ENCODE assay signal across 18 cellular contexts in genomic region chr5:32362527-32362926, GRCh38. TPM values are rescaled to one million over a fixed set of nuclear protein-coding genes. Genes with fewer than 3 reads are reported as not detected.
DNase-seq lines count a peak whose midpoint lies in the region; ATAC-seq, FAIRE-seq and TF ChIP-seq lines count a peak whose summit lies in the region.
"Had no signal": no experiment of that assay in that cellular context is flagged by ENCODE, and none has a peak within 500 bp of the region (broad histone marks: within the 10 kb centered on the region; RNA-seq: fewer than 3 reads in every experiment).

No MANE protein-coding gene starts in this region.

- TF ChIP-seq RAD21 in HepG2 (CRISPR knock-in tag; IDR thresholded peaks at IDR 0.05) (no peak), IMR-90 (IDR thresholded peaks at IDR 0.05; ENCODE audit: low read length) (no peak), K562 (CRISPR knock-in tag; conservative IDR thresholded peaks at IDR 0.05 in 1 of 2, IDR thresholded peaks at IDR 0.05 in 1 of 2) (no peak)

- DNase-seq in HepG2 (ENCODE audit: low spot score) (no peak), right lobe of liver (no peak), IMR-90 (no peak), K562 (ENCODE audit: extremely low read depth in 1 of 4, low spot score in 3 of 4) (no peak)
- no peak for DNase-seq in activated CD4-positive, alpha-beta T cell treated with anti-CD3 and anti-CD28 coated beads, Interleukin-2, amount 10 ng/mL, durations not matched to agents 7 days and 5 days
- DNase-seq: C1 segment of cervical spinal cord; CD4-positive, alpha-beta memory T cell; COR-L47; DMS153; DND-41; GM23248; H9; HFFc6 had no signal

- intact Hi-C loops in HepG2 (cut with micrococcal nuclease; ENCODE audit: unreplicated experiment): no loop called here
- intact Hi-C loops in right lobe of liver (cut with DNase I): no loop called here
- intact Hi-C loops in IMR-90 (cut with micrococcal nuclease): loop anchor here (5.0 kb wide), 1 partner anchor 40 kb away; no protein-coding TSS in a partner anchor
- intact Hi-C loops in K562 (cut with micrococcal nuclease): no loop called here

- H3K4me1 ChIP-seq in HepG2 (ENCODE audit: insufficient read depth, low read length) (no peaks in the 10 kb centered on the region), right lobe of liver (no peaks in the 10 kb centered on the region), IMR-90 (ENCODE audit: control insufficient read depth, insufficient read depth, low read length) (no peaks in the 10 kb centered on the region), K562 (replicated peaks in 1 of 2; ENCODE audit: control insufficient read depth in 2 of 2, insufficient read depth in 2 of 2, low read length in 2 of 2) (no peaks in the 10 kb centered on the region)

- FAIRE-seq in HepG2 (lab: Jason Lieb, UNC): no peak
- FAIRE-seq in K562 (lab: Jason Lieb, UNC): no peak
- FAIRE-seq: G401.6, H1 had no signal

- H4K8ac ChIP-seq in IMR-90 (ENCODE audit: low read depth in 2 of 2, low read length in 2 of 2): no peak overlapping the region

- H3K4me2 ChIP-seq in HepG2 (ENCODE audit: low read depth, low read length): no peak overlapping the region
- no peak overlapping the region for H3K4me2 ChIP-seq in IMR-90 (ENCODE audit: low read depth, low read length)
- no peak overlapping the region for H3K4me2 ChIP-seq in K562 (ENCODE audit: insufficient read depth, low read length)

- no peaks in the 10 kb centered on the region for H4K20me1 ChIP-seq in HepG2 (ENCODE audit: insufficient read depth, low read length)
- no peaks in the 10 kb centered on the region; the same call in 1 of the 2 replicates for H4K20me1 ChIP-seq in IMR-90 (ENCODE audit: insufficient read depth, low read length)
- H4K20me1 ChIP-seq in K562 (replicated peaks; ENCODE audit: control insufficient read depth, insufficient read depth, low read length): no peaks in the 10 kb centered on the region

- H3K9me3 Mint-ChIP-seq in stimulated activated memory B cell treated with anti-CD40 and anti-IgM and Interleukin-4, amounts not matched to agents 10 μg/mL and 1 μg/mL and 100 μg/mL, for 72 hours: no peaks in the 10 kb centered on the region
- no peaks in the 10 kb centered on the region for H3K9me3 Mint-ChIP-seq in activated CD4-positive, alpha-beta T cell treated with anti-CD3 and anti-CD28 coated beads, Interleukin-2, amount 10 ng/mL, durations not matched to agents 7 days and 5 days
- H3K9me3 Mint-ChIP-seq: CD4-positive, alpha-beta memory T cell; H9; HFFc6 had no signal

- TF ChIP-seq CTCF in HepG2 (CRISPR knock-in tag; IDR thresholded peaks at IDR 0.05): no peak
- no peak for TF ChIP-seq CTCF in right lobe of liver (IDR thresholded peaks at IDR 0.05)
- no peak for TF ChIP-seq CTCF in IMR-90 (conservative IDR thresholded peaks at IDR 0.05; ENCODE audit: low read depth, low read length)
- no peak for TF ChIP-seq CTCF in K562 (IDR thresholded peaks at IDR 0.05 in 2 of 3, conservative IDR thresholded peaks at IDR 0.05 in 1 of 3; ENCODE audit: insufficient read depth in 2 of 3, low read depth in 1 of 3, low read length in 3 of 3)

- H3K36me3 ChIP-seq in HepG2 (replicated peaks in 1 of 2; ENCODE audit: control insufficient read depth in 1 of 2, insufficient read depth in 2 of 2, low read length in 2 of 2) (peaks cover 13 to 66% of the 10 kb centered on the region in 2 experiments), right lobe of liver (peaks cover 0 to 27% (median 6%) of the 10 kb centered on the region in 4 donors), IMR-90 (ENCODE audit: control insufficient read depth, insufficient read depth, low read length) (peaks cover 29% of the 10 kb centered on the region), K562 (ENCODE audit: control insufficient read depth, insufficient read depth, low read length) (peaks cover 57% of the 10 kb centered on the region)

- no peak for ATAC-seq in HepG2
- ATAC-seq in right lobe of liver: no peak
- ATAC-seq in IMR-90 (ENCODE audit: low read depth): no peak
- no peak for ATAC-seq in K562
- ATAC-seq in stimulated activated memory B cell treated with anti-CD40 and anti-IgM and Interleukin-4, amounts not matched to agents 10 μg/mL and 1 μg/mL and 100 μg/mL, for 72 hours: no peak
- ATAC-seq in GM21786 (IDR thresholded peaks at IDR 0.05; ENCODE audit: unreplicated experiment): no peak
- no peak for ATAC-seq in GM21360 (IDR thresholded peaks at IDR 0.05; ENCODE audit: unreplicated experiment)

- dilution Hi-C loops in IMR-90 (cut with HindIII; ENCODE audit: low sequenced_read_pairs, unreplicated experiment): no loop called here

- no peak overlapping the region for H3K14ac ChIP-seq in IMR-90 (replicated peaks; ENCODE audit: low read depth, low read length)

- H4K91ac ChIP-seq in IMR-90 (ENCODE audit: insufficient read depth, low read depth, low read length): no peak overlapping the region

- no peaks in the 10 kb centered on the region for H3K27me3 Mint-ChIP-seq in stimulated activated memory B cell treated with anti-CD40 and anti-IgM and Interleukin-4, amounts not matched to agents 10 μg/mL and 1 μg/mL and 100 μg/mL, for 72 hours
- H3K27me3 Mint-ChIP-seq in activated CD4-positive, alpha-beta T cell treated with anti-CD3 and anti-CD28 coated beads, Interleukin-2, amount 10 ng/mL, durations not matched to agents 7 days and 5 days: no peaks in the 10 kb centered on the region
- H3K27me3 Mint-ChIP-seq: CD4-positive, alpha-beta memory T cell had no signal

- no peak overlapping the region for H3K56ac ChIP-seq in IMR-90 (ENCODE audit: extremely low read depth, insufficient read depth, low read length)

- no peaks in the 10 kb centered on the region for H3K4me1 Mint-ChIP-seq in stimulated activated memory B cell treated with anti-CD40 and anti-IgM and Interleukin-4, amounts not matched to agents 10 μg/mL and 1 μg/mL and 100 μg/mL, for 72 hours
- no peaks in the 10 kb centered on the region for H3K4me1 Mint-ChIP-seq in activated CD4-positive, alpha-beta T cell treated with anti-CD3 and anti-CD28 coated beads, Interleukin-2, amount 10 ng/mL, durations not matched to agents 7 days and 5 days
- H3K4me1 Mint-ChIP-seq: CD4-positive, alpha-beta memory T cell had no signal

- no peak overlapping the region for H2AK9ac ChIP-seq in IMR-90 (replicated peaks; ENCODE audit: low read depth, low read length, poor library complexity)

- no peak overlapping the region for H2BK20ac ChIP-seq in IMR-90 (ENCODE audit: low read depth, low read length)

- H3K27ac Mint-ChIP-seq in stimulated activated memory B cell treated with anti-CD40 and anti-IgM and Interleukin-4, amounts not matched to agents 10 μg/mL and 1 μg/mL and 100 μg/mL, for 72 hours: peak overlapping the region; percentile 16
- no peak overlapping the region for H3K27ac Mint-ChIP-seq in activated CD4-positive, alpha-beta T cell treated with anti-CD3 and anti-CD28 coated beads, Interleukin-2, amount 10 ng/mL, durations not matched to agents 7 days and 5 days
- H3K27ac Mint-ChIP-seq: HFFc6 had no signal

- TF ChIP-seq POLR2A in HepG2 (IDR thresholded peaks at IDR 0.05; ENCODE audit: insufficient read depth in 1 of 2, low read depth in 2 of 2, low read length in 2 of 2) (no peak), right lobe of liver (IDR thresholded peaks at IDR 0.05) (no peak), IMR-90 (IDR thresholded peaks at IDR 0.05; ENCODE audit: low read depth, low read length) (no peak), K562 (conservative IDR thresholded peaks at IDR 0.05) (no peak)

- WGBS in HepG2 (ENCODE audit: low lambda C conversion rate): 96% methylated on average over 4 of the region's 4 CpGs
- 86% methylated on average over 4 of the region's 4 CpGs for WGBS in right lobe of liver (ENCODE audit: insufficient coverage, low coverage, low lambda C conversion rate, missing lambda C conversion rate)
- WGBS in IMR-90 (ENCODE audit: extremely low coverage in 2 of 2, insufficient read length in 1 of 2), 2 experiments: no CpG with 5 or more reads among the region's 4 CpGs
- WGBS in K562 (ENCODE audit: insufficient coverage, low coverage, missing lambda C conversion rate): 76% methylated on average over 4 of the region's 4 CpGs

- POLR2A ChIA-PET in HepG2 (lab: Yijun Ruan, JAX) (no interaction called here), IMR-90 (lab: Charles Lee; ENCODE audit: unreplicated experiment) (no interaction called here), K562 (lab: Yijun Ruan, JAX) (no interaction called here)
- POLR2A ChIA-PET in activated CD4-positive, alpha-beta T cell treated with anti-CD3 and anti-CD28 coated beads, Interleukin-2, amount 10 ng/mL, durations not matched to agents 7 days and 5 days (lab: Charles Lee): no interaction called here

- H3K4ac ChIP-seq in IMR-90 (ENCODE audit: low read depth, low read length): no peak overlapping the region

- peaks cover 29% of the 10 kb centered on the region for H3K36me3 Mint-ChIP-seq in stimulated activated memory B cell treated with anti-CD40 and anti-IgM and Interleukin-4, amounts not matched to agents 10 μg/mL and 1 μg/mL and 100 μg/mL, for 72 hours
- peaks cover 35% of the 10 kb centered on the region for H3K36me3 Mint-ChIP-seq in activated CD4-positive, alpha-beta T cell treated with anti-CD3 and anti-CD28 coated beads, Interleukin-2, amount 10 ng/mL, durations not matched to agents 7 days and 5 days (ENCODE audit: low read depth)

- H3K9me3 ChIP-seq in HepG2 (ENCODE audit: low read length) (no peaks in the 10 kb centered on the region), right lobe of liver (no peaks in the 10 kb centered on the region), IMR-90 (ENCODE audit: control insufficient read depth, insufficient read depth, low read length) (no peaks in the 10 kb centered on the region), K562 (replicated peaks; ENCODE audit: control insufficient read depth, insufficient read depth, low read depth, low read length) (no peaks in the 10 kb centered on the region)

- H3K79me2 ChIP-seq in HepG2 (ENCODE audit: insufficient read depth, low read length) (no peaks in the 10 kb centered on the region), K562 (ENCODE audit: control insufficient read depth, insufficient read depth, low read length) (no peaks in the 10 kb centered on the region)

- H3K18ac ChIP-seq in IMR-90 (ENCODE audit: low read depth, low read length): no peak overlapping the region

- no peak overlapping the region for H3K9ac ChIP-seq in HepG2 (ENCODE audit: insufficient read depth, low read depth, low read length)
- no peak overlapping the region for H3K9ac ChIP-seq in IMR-90 (ENCODE audit: low read depth, low read length)
- H3K9ac ChIP-seq in K562 (ENCODE audit: insufficient read depth in 1 of 2, low read depth in 2 of 2, low read length in 2 of 2): no peak overlapping the region
- H3K9ac ChIP-seq: GM23248 had no signal

- no TSS peak for BruUV-seq in HepG2 (replicated peaks; lab: Mats Ljungman, UMichigan)
- no TSS peak for BruUV-seq in IMR-90 (replicated peaks; lab: Mats Ljungman, UMichigan)
- TSS peak; percentile 8 for BruUV-seq in K562 (replicated peaks; lab: Mats Ljungman, UMichigan)

- H3K27me3 ChIP-seq in HepG2 (ENCODE audit: control insufficient read depth in 1 of 2, insufficient read depth in 2 of 2, low read length in 2 of 2) (no peaks in the 10 kb centered on the region), right lobe of liver (no peaks in the 10 kb centered on the region), IMR-90 (ENCODE audit: control insufficient read depth, insufficient read depth, low read length) (no peaks in the 10 kb centered on the region), K562 (ENCODE audit: control insufficient read depth in 2 of 2, insufficient read depth in 2 of 2, low read length in 2 of 2) (no peaks in the 10 kb centered on the region)

- in situ Hi-C loops in HepG2 (cut with HindIII; ENCODE audit: extremely low pct_ligation_motif_present, low pct_unique_long_range_greater_than_20kb) (no loop called here), IMR-90 (cut with MboI; ENCODE audit: low sequenced_read_pairs) (no loop called here), K562 (cut with MboI) (no loop called here)

- H3K4me3 ChIP-seq in HepG2 (replicated peaks in 1 of 3; ENCODE audit: insufficient read depth in 1 of 3, low read depth in 2 of 3, low read length in 3 of 3) (no peak overlapping the region), right lobe of liver (no peak overlapping the region), IMR-90 (ENCODE audit: insufficient read depth, low read depth, low read length) (no peak overlapping the region), K562 (no peak overlapping the region)
- H3K4me3 ChIP-seq: GM23248 had no signal

- no peaks in the 10 kb centered on the region; the same call in 1 of the 2 replicates for H3K9me1 ChIP-seq in IMR-90 (ENCODE audit: insufficient read depth, low read length)
- H3K9me1 ChIP-seq in K562 (ENCODE audit: control insufficient read depth, insufficient read depth, low read length): no peaks in the 10 kb centered on the region

- H3K4me3 Mint-ChIP-seq in stimulated activated memory B cell treated with anti-CD40 and anti-IgM and Interleukin-4, amounts not matched to agents 10 μg/mL and 1 μg/mL and 100 μg/mL, for 72 hours: no peak overlapping the region
- no peak overlapping the region for H3K4me3 Mint-ChIP-seq in activated CD4-positive, alpha-beta T cell treated with anti-CD3 and anti-CD28 coated beads, Interleukin-2, amount 10 ng/mL, durations not matched to agents 7 days and 5 days
- H3K4me3 Mint-ChIP-seq: CD4-positive, alpha-beta memory T cell; H9; HFFc6 had no signal

- H2AFZ ChIP-seq in HepG2 (ENCODE audit: low read length): no peak overlapping the region
- no peak overlapping the region for H2AFZ ChIP-seq in IMR-90 (replicated peaks; ENCODE audit: low read length, poor library complexity)
- no peak overlapping the region for H2AFZ ChIP-seq in K562 (ENCODE audit: low read depth, low read length)
- H2AFZ ChIP-seq: GM23248 had no signal

- H2BK5ac ChIP-seq in IMR-90 (ENCODE audit: low read depth, low read length, poor library complexity, severe bottlenecking): no peak overlapping the region

- H2AK5ac ChIP-seq in IMR-90 (ENCODE audit: low read depth, low read length): no peak overlapping the region

- H3K23ac ChIP-seq in IMR-90 (ENCODE audit: low read depth, low read length): no peak overlapping the region

- CTCF ChIA-PET in HepG2 (lab: Yijun Ruan, JAX; ENCODE audit: low intra/inter-chr PET ratio, low total read pairs) (no interaction called here), IMR-90 (lab: Yijun Ruan, JAX) (no interaction called here), K562 (lab: Yijun Ruan, JAX; ENCODE audit: low intra/inter-chr PET ratio) (no interaction called here)
- CTCF ChIA-PET in activated CD4-positive, alpha-beta T cell treated with anti-CD3 and anti-CD28 coated beads, Interleukin-2, amount 10 ng/mL, durations not matched to agents 7 days and 5 days (lab: Charles Lee): no interaction called here

- H2BK120ac ChIP-seq in IMR-90 (ENCODE audit: low read depth, low read length): no peak overlapping the region

- H3K79me1 ChIP-seq in IMR-90 (ENCODE audit: low read depth in 1 of 2, low read length in 2 of 2): peaks cover 11 to 24% of the 10 kb centered on the region in 2 experiments; a peak in 3 of 4 replicates

- TF ChIP-seq EP300 in HepG2 (IDR thresholded peaks at IDR 0.05; ENCODE audit: low read depth in 2 of 2, low read length in 2 of 2) (no peak), HepG2 (CRISPR knock-in tag; IDR thresholded peaks at IDR 0.05; ENCODE audit: borderline replicate concordance) (no peak), K562 (IDR thresholded peaks at IDR 0.05; ENCODE audit: low read length) (no peak)

- H3K27ac ChIP-seq in HepG2 (ENCODE audit: extremely low read length, insufficient read depth, low read length) (no peak overlapping the region), right lobe of liver (no peak overlapping the region), IMR-90 (ENCODE audit: insufficient read depth, low read length) (no peak overlapping the region), K562 (ENCODE audit: extremely low read depth, low read depth, low read length) (no peak overlapping the region)
- H3K27ac ChIP-seq: GM23248 had no signal

- no peak overlapping the region for H2BK15ac ChIP-seq in IMR-90 (ENCODE audit: low read depth, low read length)

- no peak overlapping the region for H4K5ac ChIP-seq in IMR-90 (ENCODE audit: low read depth, low read length)

RNA-seq across cellular contexts. Expression of gene MTMR12, which starts 49.8 kb away (rescaled TPM):
- total RNA-seq in HepG2 (2016; rRNA removed; fragmentation: Illumina TruSeq; extraction: Trizol) (36.6 and 56.5 TPM in 2 replicates), right lobe of liver (10 to 100 TPM; 14.9 to 22.9 (median 16.3) TPM), IMR-90 (2012; rRNA removed) (20.3 and 21.3 TPM in 2 replicates), K562 (2014; rRNA removed) (13.4 and 17.9 TPM in 2 replicates), K562 (2014; rRNA removed; fragmentation: Illumina TruSeq; extraction: Trizol) (17.1 and 20.9 TPM in 2 replicates), K562 (2015; rRNA removed; fragmentation: Illumina TruSeq; extraction: Trizol) (19.3 and 21.0 TPM in 2 replicates), K562 (2021) (28.4 and 28.7 TPM in 2 replicates)
- 16.0 and 20.1 TPM in 2 replicates for total RNA-seq in HepG2 (2016; cell fraction: cytosol; rRNA removed; fragmentation: Illumina TruSeq; extraction: Trizol; ENCODE audit: low read depth)
- 37.6 and 51.8 TPM in 2 replicates for total RNA-seq in HepG2 (2016; cell fraction: insoluble cytoplasmic fraction; rRNA removed; fragmentation: Illumina TruSeq; extraction: Trizol)
- total RNA-seq in HepG2 (2016; cell fraction: membrane; rRNA removed; fragmentation: Illumina TruSeq; extraction: Trizol): 41.8 and 44.0 TPM in 2 replicates
- 34.2 and 34.9 TPM in 2 replicates for total RNA-seq in HepG2 (2016; cell fraction: nucleus; rRNA removed; fragmentation: Illumina TruSeq; extraction: Trizol)
- polyA plus RNA-seq in HepG2 (2011; rRNA removed) (21.3 and 23.4 TPM in 2 replicates), IMR-90 (2012; rRNA removed) (10.2 and 11.1 TPM in 2 replicates), K562 (2011; rRNA removed) (14.3 and 22.1 TPM in 2 replicates), K562 (2014; fragmentation: Illumina TruSeq; extraction: Trizol) (24.7 and 25.1 TPM in 2 replicates), K562 (2014; fragmentation: Nextera tagmentation; extraction: Ambion mirVana) (1 to 10 TPM; 4.0 to 5.3 TPM), K562 (2014; rRNA removed) (12.3 and 14.0 TPM in 2 replicates)
- polyA plus RNA-seq in HepG2 (2011; cell fraction: cytosol; rRNA removed): 15.2 and 20.5 TPM in 2 replicates
- 10.6 and 13.1 TPM in 2 replicates for polyA plus RNA-seq in HepG2 (2011; cell fraction: nucleus; rRNA removed)
- 22.1 and 25.4 TPM in 2 replicates for polyA plus RNA-seq in HepG2 (2012)
- polyA plus RNA-seq in HepG2 (2016; cell fraction: cytosol; fragmentation: Illumina TruSeq; extraction: Trizol; ENCODE audit: low read depth): 5.0 and 5.4 TPM in 2 replicates
- polyA plus RNA-seq in HepG2 (2016; cell fraction: insoluble cytoplasmic fraction; fragmentation: Illumina TruSeq; extraction: Trizol; ENCODE audit: low read depth): 37.5 and 39.4 TPM in 2 replicates
- 18.7 and 19.5 TPM in 2 replicates for polyA plus RNA-seq in HepG2 (2016; cell fraction: membrane; fragmentation: Illumina TruSeq; extraction: Trizol; ENCODE audit: low read depth)
- polyA plus RNA-seq in HepG2 (2016; cell fraction: nucleus; fragmentation: Illumina TruSeq; extraction: Trizol; ENCODE audit: insufficient read depth, low read depth): 32.6 and 33.7 TPM in 2 replicates
- 31.8 and 33.8 TPM in 2 replicates for polyA minus RNA-seq in HepG2 (2011; rRNA and poly(A)+ RNA removed; ENCODE audit: low replicate concordance)
- polyA minus RNA-seq in HepG2 (2011; cell fraction: cytosol; rRNA and poly(A)+ RNA removed): 29.0 and 31.6 TPM in 2 replicates
- 48.2 and 66.6 TPM in 2 replicates for polyA minus RNA-seq in HepG2 (2011; cell fraction: nucleus; rRNA and poly(A)+ RNA removed)
- polyA plus RNA-seq in IMR-90 (2012; cell fraction: cytosol; rRNA removed): 4.4 and 5.4 TPM in 2 replicates
- polyA plus RNA-seq in IMR-90 (2012; cell fraction: nucleus; rRNA removed; ENCODE audit: low replicate concordance): 4.1 and 12.2 TPM in 2 replicates
- total RNA-seq in K562 (2011; cell fraction: chromatin; rRNA removed; ENCODE audit: low replicate concordance): 33.3 and 49.4 TPM in 2 replicates
- total RNA-seq in K562 (2011; cell fraction: nucleolus; rRNA removed): 14.5 and 18.4 TPM in 2 replicates
- 19.8 and 20.4 TPM in 2 replicates for total RNA-seq in K562 (2011; cell fraction: nucleoplasm; rRNA removed)
- polyA plus RNA-seq in K562 (2011; cell fraction: cytosol; rRNA removed): 10.6 and 10.8 TPM in 2 replicates
- polyA plus RNA-seq in K562 (2011; cell fraction: nucleus; rRNA removed): 6.9 and 7.8 TPM in 2 replicates
- polyA plus RNA-seq in K562 (2012): 15.1 and 18.0 TPM in 2 replicates
- polyA minus RNA-seq in K562 (2011; rRNA and poly(A)+ RNA removed): 32.8 and 45.2 TPM in 2 replicates
- 12.0 and 21.4 TPM in 2 replicates for polyA minus RNA-seq in K562 (2011; cell fraction: cytosol; rRNA and poly(A)+ RNA removed)
- polyA minus RNA-seq in K562 (2011; cell fraction: nucleus; rRNA and poly(A)+ RNA removed): 10.4 and 16.4 TPM in 2 replicates
- total RNA-seq in activated CD4-positive, alpha-beta T cell treated with anti-CD3 and anti-CD28 coated beads, Interleukin-2, amount 10 ng/mL, durations not matched to agents 7 days and 5 days: 10 to 100 TPM; 24.3 to 29.1 TPM

Comparison
In these comparisons a context has a peak if more than half of its experiments do, and no peak if none do; other contexts are left out.
1. Of the 241 proteins assayed by ChIP-seq in both HepG2 and K562: peak only in HepG2: none; only in K562: none; in both: CEBPB; in neither: 239; mixed calls (peak in some experiments, not most) for 1.